Comparison of ENCODE assay signal across 1 cellular context in the genomic region with DNA sequence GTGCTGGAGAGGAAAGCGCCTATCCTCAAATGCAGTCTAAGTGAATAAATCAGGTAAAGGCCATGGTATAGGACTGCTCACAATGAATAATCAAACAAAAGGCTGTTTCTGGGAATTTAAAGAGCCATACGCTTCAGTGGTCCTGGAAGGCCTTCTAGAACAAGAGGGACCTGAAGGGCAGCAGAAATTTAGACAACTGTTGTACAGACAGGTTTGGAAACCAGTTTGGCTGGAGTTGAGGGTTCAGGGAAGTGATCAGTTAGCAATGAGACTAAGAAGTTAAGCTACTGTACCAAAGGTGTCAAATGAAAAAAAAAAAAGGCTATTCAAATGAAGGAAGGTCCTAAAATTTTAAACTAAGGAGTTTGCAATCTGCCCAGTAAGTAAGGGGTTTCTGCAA.
TF ChIP-seq lines count a peak whose summit lies in the region.

No MANE protein-coding gene starts in this region.

TF ChIP-seq in HepG2, 621 proteins besides CTCF, POLR2A, EP300 and RAD21:
- no peak for TF ChIP-seq ZNF552 (CRISPR knock-in tag; IDR thresholded peaks at IDR 0.05; ENCODE audit: borderline replicate concordance)
- no peak for TF ChIP-seq PCBP1 (IDR thresholded peaks at IDR 0.05; ENCODE audit: borderline replicate concordance, low read depth, low read length)
